ENCODE assay signal across 8 cellular contexts in the genomic region with DNA sequence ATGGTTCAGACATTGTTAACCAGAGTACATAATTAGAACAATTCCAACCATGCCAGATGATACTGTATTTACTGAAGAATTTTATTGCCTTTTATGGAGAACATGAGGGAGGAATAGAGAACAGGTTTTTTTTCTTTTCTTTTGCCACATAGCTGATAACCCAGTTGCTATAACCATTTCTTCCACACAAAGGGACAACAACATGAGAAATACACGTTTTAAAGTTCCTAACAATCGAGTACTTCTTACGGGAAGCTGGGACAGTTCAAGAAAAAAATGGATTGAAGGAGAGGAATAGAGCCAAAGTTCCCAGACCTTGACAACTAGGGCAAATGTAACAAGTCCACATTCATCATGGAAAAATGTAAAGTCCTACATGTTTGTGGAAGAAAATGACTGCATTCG.
DNase-seq lines count a peak whose midpoint lies in the region; ATAC-seq and TF ChIP-seq lines count a peak whose summit lies in the region.

No MANE protein-coding gene starts in this region.

- no TSS peak for BruUV-seq in Caco-2 (replicated peaks; lab: Mats Ljungman, UMichigan)

- peak in 1 of 2 experiments; percentile 23 for DNase-seq in Caco-2
- DNase-seq in SJSA1 (ENCODE audit: low read depth in 1 of 2, low spot score in 2 of 2) = peak in 1 of 2 experiments; percentile 49
- DNase-seq in fibroblast of the conjunctiva (ENCODE audit: low read depth) = peak; percentile 73
- DNase-seq in GM19240 (ENCODE audit: insufficient read length, low spot score) = no peak
- DNase-seq in NCI-H2081 treated with DMSO at 0.1 percent for 48 hours (lab: John Stamatoyannopoulos, UW) = no peak
- DNase-seq in CD4-positive, alpha-beta T cell = no peak

- TF ChIP-seq CTCF in Caco-2 (IDR thresholded peaks at IDR 0.05; ENCODE audit: insufficient read depth in 1 of 2, low read depth in 1 of 2, low read length in 1 of 2, severe bottlenecking in 1 of 2, unreplicated experiment in 1 of 2) = no peak
- no peak for TF ChIP-seq CTCF in CD4-positive, alpha-beta T cell (IDR thresholded peaks at IDR 0.05)

- H3K4me1 ChIP-seq in Caco-2 (peaks cover 80% of the 10 kb centered on the region), SJSA1 (replicated peaks) (peaks cover 67% of the 10 kb centered on the region), rectal smooth muscle tissue (ENCODE audit: control insufficient read depth, insufficient read depth, low read length) (peaks cover 43% of the 10 kb centered on the region)

- intact Hi-C loops in Caco-2 (cut with micrococcal nuclease; ENCODE audit: unreplicated experiment) = loop anchor here (1.0 kb wide), 2 partner anchors 8 to 12 kb away; no protein-coding TSS in a partner anchor
- intact Hi-C loops in CD4-positive, alpha-beta T cell (cut with DNase I, micrococcal nuclease) = no loop called here

- H3K4me3 Mint-ChIP-seq in Caco-2 (ENCODE audit: unreplicated experiment) = no peak overlapping the region
- H3K4me3 Mint-ChIP-seq in CD4-positive, alpha-beta T cell = no peak overlapping the region

- H3K4me1 Mint-ChIP-seq in Caco-2 (ENCODE audit: low read depth, unreplicated experiment) = peaks cover 47% of the 10 kb centered on the region
- no peaks in the 10 kb centered on the region for H3K4me1 Mint-ChIP-seq in CD4-positive, alpha-beta T cell (ENCODE audit: low read depth)

- H3K36me3 ChIP-seq in Caco-2 (ENCODE audit: control insufficient read depth, insufficient read depth, low read length) (no peaks in the 10 kb centered on the region), SJSA1 (no peaks in the 10 kb centered on the region), rectal smooth muscle tissue (ENCODE audit: control insufficient read depth, insufficient read depth, low read length) (no peaks in the 10 kb centered on the region)

- H3K9me3 ChIP-seq in Caco-2 (no peaks in the 10 kb centered on the region), SJSA1 (replicated peaks) (no peaks in the 10 kb centered on the region)
- H3K9me3 ChIP-seq in CD4-positive, alpha-beta T cell (ENCODE audit: control insufficient read depth, low read length) = no peaks in the 10 kb centered on the region

- ATAC-seq in HG03354 (IDR thresholded peaks at IDR 0.05; ENCODE audit: poor library complexity, severe bottlenecking, unreplicated experiment) = no peak
- no peak for ATAC-seq in CD4-positive, alpha-beta T cell (ENCODE audit: poor library complexity)

- H3K27me3 Mint-ChIP-seq in Caco-2 (ENCODE audit: insufficient read depth, unreplicated experiment) = no peaks in the 10 kb centered on the region
- H3K27me3 Mint-ChIP-seq in CD4-positive, alpha-beta T cell = no peaks in the 10 kb centered on the region

- no peaks in the 10 kb centered on the region for H3K27me3 ChIP-seq in Caco-2 (replicated peaks; ENCODE audit: control insufficient read depth, insufficient read depth, low read length)
- no peaks in the 10 kb centered on the region for H3K27me3 ChIP-seq in SJSA1 (replicated peaks)
- no peaks in the 10 kb centered on the region for H3K27me3 ChIP-seq in rectal smooth muscle tissue (ENCODE audit: control insufficient read depth, insufficient read depth, low read length)
- no peaks in the 10 kb centered on the region for H3K27me3 ChIP-seq in CD4-positive, alpha-beta T cell (ENCODE audit: control insufficient read depth, insufficient read depth, low read length)

- CTCF ChIA-PET in Caco-2 (lab: Charles Lee) = interaction anchor here (0.9 kb wide), 1 partner anchor 35 kb away, joined by 4 read pairs; no protein-coding TSS in a partner anchor
- CTCF ChIA-PET in CD4-positive, alpha-beta T cell (lab: Charles Lee) = interaction anchor here (1.0 kb wide), 1 partner anchor 13 kb away, joined by 3 read pairs; no protein-coding TSS in a partner anchor

- H3K9ac ChIP-seq in rectal smooth muscle tissue (ENCODE audit: low read length) = peak overlapping the region; percentile 1

- H3K9me3 Mint-ChIP-seq in Caco-2 (ENCODE audit: unreplicated experiment) = no peaks in the 10 kb centered on the region
- no peaks in the 10 kb centered on the region for H3K9me3 Mint-ChIP-seq in CD4-positive, alpha-beta T cell

- no peaks in the 10 kb centered on the region for H3K36me3 Mint-ChIP-seq in Caco-2 (ENCODE audit: insufficient read depth, unreplicated experiment)
- peaks cover 4% of the 10 kb centered on the region for H3K36me3 Mint-ChIP-seq in CD4-positive, alpha-beta T cell (ENCODE audit: low read depth)

- peak overlapping the region; percentile 65 for H3K27ac Mint-ChIP-seq in Caco-2 (ENCODE audit: unreplicated experiment)
- no peak overlapping the region for H3K27ac Mint-ChIP-seq in CD4-positive, alpha-beta T cell

- H3K27ac ChIP-seq in SJSA1 = peak overlapping the region; percentile 95
- H3K27ac ChIP-seq in rectal smooth muscle tissue (ENCODE audit: low read depth, low read length) = peak overlapping the region; percentile 96
- H3K27ac ChIP-seq in CD4-positive, alpha-beta T cell (ENCODE audit: low read depth, low read length) = no peak overlapping the region

- POLR2A ChIA-PET in Caco-2 (lab: Charles Lee) = interaction anchor here (1.1 kb wide), 1 partner anchor 11 kb away, joined by 5 read pairs; no protein-coding TSS in a partner anchor
- POLR2A ChIA-PET in CD4-positive, alpha-beta T cell (lab: Charles Lee) = no interaction called here

- H3K4me3 ChIP-seq in Caco-2 (ENCODE audit: low read depth, low read length) (no peak overlapping the region), SJSA1 (no peak overlapping the region), rectal smooth muscle tissue (ENCODE audit: low read length) (no peak overlapping the region)
